ENCODE assay signal across 8 cellular contexts in the genomic region with DNA sequence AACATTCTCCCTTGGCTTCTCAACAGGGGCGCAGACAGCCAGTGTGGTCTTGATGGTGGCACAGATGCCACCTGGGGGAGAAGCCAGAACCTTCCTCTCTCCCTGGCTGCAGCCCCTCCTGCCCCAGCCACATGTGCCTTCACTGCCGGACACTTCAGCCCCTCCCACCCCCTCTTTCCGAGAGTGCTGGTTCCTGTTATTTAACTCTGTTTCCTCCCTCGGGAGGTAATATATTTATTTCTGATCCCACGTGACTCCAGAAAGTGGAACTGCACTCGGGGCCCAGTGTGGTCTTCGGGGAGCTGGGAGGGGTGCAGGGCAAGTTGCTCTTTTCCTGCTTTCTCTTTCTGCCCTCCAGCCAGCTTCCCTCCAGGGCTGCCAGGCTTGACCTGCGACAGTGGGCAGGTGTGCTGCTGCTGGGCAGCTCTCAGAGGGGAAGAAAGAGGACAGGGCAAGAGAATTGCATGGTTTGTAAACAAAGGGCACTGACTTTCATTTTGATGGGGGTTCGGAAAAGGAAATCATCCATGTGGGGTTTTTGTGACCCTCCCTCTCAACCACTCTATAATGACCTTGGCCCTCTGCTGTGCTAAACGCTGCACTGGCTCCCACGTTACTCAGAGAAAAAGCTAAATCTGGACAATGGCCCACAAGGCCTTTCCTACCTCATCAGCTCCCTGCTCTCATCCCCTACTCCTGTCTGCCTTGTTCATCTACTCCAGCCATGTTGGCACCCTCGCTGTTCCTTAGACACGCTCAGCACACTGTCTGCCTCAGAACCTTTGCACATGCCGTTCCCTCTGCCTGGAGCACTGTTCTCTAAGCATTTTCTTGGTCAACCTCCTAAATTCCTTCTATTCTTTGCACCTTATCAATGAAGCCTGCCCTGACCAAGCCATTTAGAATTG. TPM values are rescaled to one million over a fixed set of nuclear protein-coding genes. Genes with fewer than 3 reads are reported as not detected.
DNase-seq lines count a peak whose midpoint lies in the region; FAIRE-seq and TF ChIP-seq lines count a peak whose summit lies in the region.

No MANE protein-coding gene starts in this region.

- no peak for TF ChIP-seq POLR2A in thyroid gland (IDR thresholded peaks at IDR 0.05)

- H3K9ac ChIP-seq in Loucy (ENCODE audit: low read depth, low read length, poor library complexity, severe bottlenecking): peak overlapping the region; percentile 62

- peak; percentile 29 to 42 for DNase-seq in AML-193 (lab: John Stamatoyannopoulos, UW)
- peak; percentile 41 for DNase-seq in GM19239 (ENCODE audit: insufficient read length, low spot score)
- peak in 28 of 42 donors; percentile 28 to 60 (median 44) for DNase-seq in head of caudate nucleus
- peak; percentile 8 to 16 for DNase-seq in thyroid gland
- no peak for DNase-seq in foreskin fibroblast
- no peak for DNase-seq in stimulated activated CD4-positive, alpha-beta T cell treated with anti-CD3 and anti-CD28 coated beads, Interleukin-15, amount 100 ng/mL, for 24 hours
- no peak for DNase-seq in stimulated activated CD4-positive, alpha-beta T cell treated with anti-CD3 and anti-CD28 coated beads, Interleukin-4, amount 100 ng/mL, for 1 hour

- H3K9me3 ChIP-seq in Loucy (ENCODE audit: insufficient read depth, low read depth, low read length) (no peaks in the 10 kb centered on the region), thyroid gland (no peaks in the 10 kb centered on the region)

- H3K27me3 ChIP-seq in Loucy (ENCODE audit: insufficient read depth, low read length, poor library complexity, severe bottlenecking) (no peaks in the 10 kb centered on the region), thyroid gland (no peaks in the 10 kb centered on the region)

- H3K27ac ChIP-seq in thyroid gland: peak overlapping the region in 1 of 3 donors; percentile 56

- H3K9me2 ChIP-seq in Loucy (replicated peaks; ENCODE audit: low read depth, low read length): no peaks in the 10 kb centered on the region

- no peaks in the 10 kb centered on the region for H4K20me1 ChIP-seq in Loucy (ENCODE audit: insufficient read depth, low read length, poor library complexity, severe bottlenecking)

- H3K36me3 ChIP-seq in Loucy (ENCODE audit: insufficient read depth, low read length): no peaks in the 10 kb centered on the region
- H3K36me3 ChIP-seq in thyroid gland: no peaks in the 10 kb centered on the region

- H3K4me1 ChIP-seq in Loucy (ENCODE audit: insufficient read depth, low read length, poor library complexity, severe bottlenecking) (peaks cover 26% of the 10 kb centered on the region), thyroid gland (peaks cover 0 to 30% of the 10 kb centered on the region in 2 donors)

- H3K4me3 ChIP-seq in Loucy (ENCODE audit: low read length, poor library complexity, severe bottlenecking): peak overlapping the region; percentile 63
- no peak overlapping the region for H3K4me3 ChIP-seq in thyroid gland (replicated peaks in 1 of 3)
- H3K4me3 ChIP-seq in foreskin fibroblast (ENCODE audit: low read depth in 1 of 2, low read length in 2 of 2): no peak overlapping the region

- H2AFZ ChIP-seq in Loucy (ENCODE audit: low read length): peak overlapping the region; percentile 89

- no peaks in the 10 kb centered on the region for H3F3A ChIP-seq in Loucy (ENCODE audit: low read depth)

- FAIRE-seq in GM19239 (lab: Jason Lieb, UNC): peak; percentile 91

- intact Hi-C loops in head of caudate nucleus (cut with DNase I): no loop called here
- intact Hi-C loops in thyroid gland (cut with DNase I): no loop called here

- TF ChIP-seq CTCF in Loucy (conservative IDR thresholded peaks at IDR 0.05; ENCODE audit: low read length): no peak
- no peak for TF ChIP-seq CTCF in thyroid gland (IDR thresholded peaks at IDR 0.05)
- TF ChIP-seq CTCF in foreskin fibroblast (IDR thresholded peaks at IDR 0.05; ENCODE audit: low read depth, low read length): no peak

- no peaks in the 10 kb centered on the region for H3K79me2 ChIP-seq in Loucy (ENCODE audit: insufficient read depth, low read length)

- peak overlapping the region; percentile 73 for H3K4me2 ChIP-seq in Loucy (ENCODE audit: low read depth, low read length, poor library complexity, severe bottlenecking)

- 49 to 53% methylated on average over 14 of the region's 14 CpGs for WGBS in thyroid gland, 2 donors

RNA-seq across cellular contexts. Expression of a gene that starts 8.2 kb away (rescaled TPM):
- 10 to 100 TPM in 2 of 4 donors, 1 to 10 TPM in 2; 1.8 to 14.3 (median 10.0) TPM for total RNA-seq in thyroid gland

RNA-seq across cellular contexts. Expression of a gene that starts 50.2 kb away (rescaled TPM):
- under 1 TPM in 2 of 4 donors, not detected in 2; 0.13 to 0.45 TPM for total RNA-seq in thyroid gland

Comparison
In these comparisons a context has a peak if more than half of its experiments do, and no peak if none do; other contexts are left out.
1. DNase-seq: peak in AML-193 (2 of 2), GM19239 (single experiment), head of caudate nucleus (28 of 42) and thyroid gland (2 of 2); none in foreskin fibroblast (0 of 2), stimulated activated CD4-positive, alpha-beta T cell treated with anti-CD3 and anti-CD28 coated beads, Interleukin-15, amount 100 ng/mL, for 24 hours (single experiment) and stimulated activated CD4-positive, alpha-beta T cell treated with anti-CD3 and anti-CD28 coated beads, Interleukin-4, amount 100 ng/mL, for 1 hour (single experiment).